ENCODE assay signal across 1 cellular context in genomic region chr2:98936133-98936916, GRCh38.
TF ChIP-seq lines count a peak whose summit lies in the region.

Gene CRACDL, minus strand, starts transcription at chr2:98936225. Its CDS starts 89,425 bp downstream, at chr2:98846800.

TF ChIP-seq in GM12878, 131 proteins besides CTCF, POLR2A, EP300 and RAD21 (continued from another document):
- no peak for TF ChIP-seq ZNF592 (IDR thresholded peaks at IDR 0.05)
